1 cellular context compared by ENCODE assay signal in genomic region chr2:182066439-182067061, GRCh38.
A peak's percentile ranks its signal among the peaks of the same experiment; 100 is the strongest.
TF ChIP-seq lines count a peak whose summit lies in the region.

No MANE protein-coding gene starts in this region.

TF ChIP-seq in SK-N-SH, 30 proteins besides CTCF, POLR2A, EP300 and RAD21 (continued from another document):
- no peak for TF ChIP-seq USF2 (IDR thresholded peaks at IDR 0.05; ENCODE audit: borderline replicate concordance, low read depth, low read length)
- peak; percentile 76 for TF ChIP-seq JUND (IDR thresholded peaks at IDR 0.05)
- TF ChIP-seq CHD2 (IDR thresholded peaks at IDR 0.05; ENCODE audit: low read length, partially characterized antibody): no peak
- no peak for TF ChIP-seq RCOR1 (IDR thresholded peaks at IDR 0.05; ENCODE audit: low read length)
- TF ChIP-seq MEF2A (IDR thresholded peaks at IDR 0.05; ENCODE audit: borderline replicate concordance, low read depth): no peak; the same call in 1 of the 2 replicates
- no peak for TF ChIP-seq MXI1 (IDR thresholded peaks at IDR 0.05; ENCODE audit: low read depth, low read length)
- peak; percentile 60; the same call in 1 of the 2 replicates for TF ChIP-seq FOXM1 (IDR thresholded peaks at IDR 0.05; ENCODE audit: low read depth)
- TF ChIP-seq EZH2phosphoT487 (IDR thresholded peaks at IDR 0.05; ENCODE audit: borderline replicate concordance, low read depth): no peak
- TF ChIP-seq ELF1 (IDR thresholded peaks at IDR 0.05): no peak; the same call in 1 of the 2 replicates
- TF ChIP-seq YY1 (IDR thresholded peaks at IDR 0.05; ENCODE audit: low read depth): 0 out of 2 replicates have a peak, but pooled peaks have one; percentile 22
- no peak; the same call in 1 of the 2 replicates for TF ChIP-seq SIN3A (IDR thresholded peaks at IDR 0.05; ENCODE audit: borderline replicate concordance, low read depth, low read length)
- peak; percentile 79; the same call in 1 of the 2 replicates for TF ChIP-seq POLR2AphosphoS5 (IDR thresholded peaks at IDR 0.05; ENCODE audit: low read depth, low read length)
- TF ChIP-seq PBX3 (IDR thresholded peaks at IDR 0.05): peak; percentile 73
- TF ChIP-seq USF1 (IDR thresholded peaks at IDR 0.05; ENCODE audit: borderline replicate concordance, low read depth): no peak
- peak; percentile 30; the same call in 1 of the 2 replicates for TF ChIP-seq RXRA (IDR thresholded peaks at IDR 0.05; ENCODE audit: borderline replicate concordance, low read depth)
- TF ChIP-seq FOSL2 (IDR thresholded peaks at IDR 0.05; ENCODE audit: borderline replicate concordance, low read depth): peak; percentile 73; the same call in 1 of the 2 replicates
- TF ChIP-seq RFX5 (IDR thresholded peaks at IDR 0.05; ENCODE audit: low read length): peak; percentile 17; the same call in 1 of the 2 replicates
- TF ChIP-seq TEAD4 (IDR thresholded peaks at IDR 0.05; ENCODE audit: borderline replicate concordance, insufficient read depth): peak; percentile 77
TF ChIP-seq in SK-N-SH: peak in this region for 14.
